In the genomic region with DNA sequence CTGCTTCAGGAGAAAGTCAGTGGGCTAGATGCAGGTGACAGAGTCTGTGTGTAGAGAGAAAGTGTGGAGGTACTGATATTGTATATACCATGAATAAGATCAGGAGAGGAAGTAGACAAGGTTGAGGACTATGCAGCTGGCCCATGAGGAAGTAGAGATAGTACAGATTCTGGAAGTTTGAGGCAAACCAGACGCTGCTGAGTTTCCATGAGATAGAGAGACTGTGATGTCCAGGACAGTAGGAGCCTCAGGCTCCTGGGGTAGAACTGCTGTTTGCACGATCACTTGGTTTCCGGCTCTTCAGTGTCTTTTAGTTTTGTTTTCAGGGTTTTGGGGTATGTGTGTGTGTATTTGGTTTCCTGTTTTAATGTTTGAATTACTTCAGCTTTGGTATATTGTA, we compare ENCODE assay signal across 8 cellular contexts. TPM values are rescaled to one million over a fixed set of nuclear protein-coding genes. Genes with fewer than 3 reads are reported as not detected.
A peak's percentile ranks its signal among the peaks of the same experiment; 100 is the strongest.
DNase-seq lines count a peak whose midpoint lies in the region; ATAC-seq and TF ChIP-seq lines count a peak whose summit lies in the region.

No MANE protein-coding gene starts in this region.

- no peaks in the 10 kb centered on the region for H3K9me3 ChIP-seq in effector memory CD4-positive, alpha-beta T cell (ENCODE audit: control insufficient read depth, low read length)
- H3K9me3 ChIP-seq in aorta (ENCODE audit: control insufficient read depth, low read length) (peaks cover 2% of the 10 kb centered on the region), A673 (ENCODE audit: low read depth, low read length, poor library complexity, severe bottlenecking) (no peaks in the 10 kb centered on the region)

- H3K36me3 ChIP-seq in effector memory CD4-positive, alpha-beta T cell (ENCODE audit: control insufficient read depth, insufficient read depth, low read length): no peaks in the 10 kb centered on the region
- H3K36me3 ChIP-seq in aorta (ENCODE audit: control insufficient read depth in 1 of 2, insufficient read depth in 2 of 2, low read length in 1 of 2): no peaks in the 10 kb centered on the region
- no peaks in the 10 kb centered on the region for H3K36me3 ChIP-seq in A673 (ENCODE audit: insufficient read depth, low read length, poor library complexity, severe bottlenecking)

- H3K27me3 ChIP-seq in effector memory CD4-positive, alpha-beta T cell (replicated peaks; ENCODE audit: control insufficient read depth, insufficient read depth, low read length, poor library complexity, severe bottlenecking): no peaks in the 10 kb centered on the region
- H3K27me3 ChIP-seq in aorta (ENCODE audit: control insufficient read depth in 1 of 2, insufficient read depth in 2 of 2, low read length in 1 of 2) (no peaks in the 10 kb centered on the region), A673 (replicated peaks; ENCODE audit: insufficient read depth, low read depth, low read length, poor library complexity) (peaks cover 14% of the 10 kb centered on the region)

- ATAC-seq in GM18867 (IDR thresholded peaks at IDR 0.05; ENCODE audit: unreplicated experiment) (peak; percentile 84), HG02588 (IDR thresholded peaks at IDR 0.05; ENCODE audit: unreplicated experiment) (peak; percentile 74), aorta (ENCODE audit: low FRiP score) (peak; percentile 30)

- BruUV-seq in A673 (replicated peaks; lab: Mats Ljungman, UMichigan): no TSS peak

- intact Hi-C loops in aorta (cut with DNase I): no loop called here
- intact Hi-C loops in A673 (cut with micrococcal nuclease; ENCODE audit: unreplicated experiment): no loop called here

- DNase-seq in MV-4-11 (lab: John Stamatoyannopoulos, UW) (peak; percentile 95), aorta (no peak), hepatic stellate cell (ENCODE audit: low spot score) (no peak), A673 (ENCODE audit: low spot score) (no peak), NCI-H774 (lab: John Stamatoyannopoulos, UW) (no peak)
- no peak for DNase-seq in effector memory CD4-positive, alpha-beta T cell

- WGBS in aorta, 2 donors: 83 to 89% methylated on average over 3 of the region's 3 CpGs

- H3K4me3 ChIP-seq in effector memory CD4-positive, alpha-beta T cell (ENCODE audit: insufficient read depth, low read depth, low read length, poor library complexity, severe bottlenecking): peak overlapping the region; percentile 20
- H3K4me3 ChIP-seq in aorta (ENCODE audit: low read length in 2 of 2) (no peak overlapping the region), A673 (ENCODE audit: low read depth, low read length, poor library complexity, severe bottlenecking) (no peak overlapping the region)

- CTCF ChIA-PET in A673 (lab: Charles Lee): no interaction called here

- no peak for TF ChIP-seq CTCF in A673 (conservative IDR thresholded peaks at IDR 0.05; ENCODE audit: low read depth, low read length)

- peaks cover 20% of the 10 kb centered on the region for H3K4me1 ChIP-seq in effector memory CD4-positive, alpha-beta T cell (ENCODE audit: control insufficient read depth, insufficient read depth, low read length, poor library complexity, severe bottlenecking)
- H3K4me1 ChIP-seq in aorta (ENCODE audit: control insufficient read depth in 1 of 2, insufficient read depth in 2 of 2, low read length in 2 of 2) (no peaks in the 10 kb centered on the region), A673 (ENCODE audit: insufficient read depth, low read length, poor library complexity, severe bottlenecking) (no peaks in the 10 kb centered on the region)

- POLR2A ChIA-PET in A673 (lab: Charles Lee; ENCODE audit: low non-redundant PET): no interaction called here

- H3K27ac ChIP-seq in effector memory CD4-positive, alpha-beta T cell (ENCODE audit: insufficient read depth, low read length, poor library complexity, severe bottlenecking): peak overlapping the region; percentile 61
- H3K27ac ChIP-seq in aorta (ENCODE audit: low read depth in 1 of 2, low read length in 2 of 2) (no peak overlapping the region), A673 (ENCODE audit: low read depth, low read length, poor library complexity, severe bottlenecking) (no peak overlapping the region)

RNA-seq across cellular contexts. Expression of gene OTULINL, which starts 13.6 kb away (rescaled TPM):
- total RNA-seq in aorta (10 to 100 TPM in 1 of 2 donors, 1 to 10 TPM in 1; 7.6 to 17.6 TPM), A673 (2021) (0.13 and 0.59 TPM in 2 replicates)
- polyA plus RNA-seq in aorta: 1 to 10 TPM in 1 of 2 donors, under 1 TPM in 1; 0.69 to 3.5 TPM

Comparison
In these comparisons a context has a peak if more than half of its experiments do, and no peak if none do; other contexts are left out.
1. ATAC-seq: peak in every context shown above with its lines; median percentile 84 in GM18867; 74 in HG02588; 30 in aorta.